In genomic region chr17:30207655-30208054, GRCh38 we compare ENCODE assay signal across 21 cellular contexts. TPM values are rescaled to one million over a fixed set of nuclear protein-coding genes. Genes with fewer than 3 reads are reported as not detected.
"Had no signal": no experiment of that assay in that cellular context is flagged by ENCODE, and none has a peak within 500 bp of the region (broad histone marks: within the 10 kb centered on the region; RNA-seq: fewer than 3 reads in every experiment).

No MANE protein-coding gene starts in this region.

- H3K27ac ChIP-seq: cardiac muscle cell, neutrophil, ovary, transverse colon, uterus had no signal

- H3K4me3 ChIP-seq: cardiac muscle cell, ovary, transverse colon, uterus had no signal

- H3K9me3 Mint-ChIP-seq: activated naive CD8-positive, alpha-beta T cell treated with anti-CD3 and anti-CD28 coated beads, Interleukin-2, amount 50 U/mL, for 24 hours; dendritic cell treated with granulocyte-macrophage colony-stimulating factor and Interleukin-4, amounts not matched to agents 40 ng/mL and 50 ng/mL, for 4 days; memory B cell; nephron; T-helper 1 cell treated with Interleukin-12 subunit alpha and Interleukin-12 subunit beta and Interleukin-4 antibody, amounts not matched to agents 30 μg/mL and 1 μg/mL, for 36 hours; WTC11 had no signal

- H3K27ac Mint-ChIP-seq: activated naive CD8-positive, alpha-beta T cell treated with anti-CD3 and anti-CD28 coated beads, Interleukin-2, amount 50 U/mL, for 24 hours; dendritic cell treated with granulocyte-macrophage colony-stimulating factor and Interleukin-4, amounts not matched to agents 40 ng/mL and 50 ng/mL, for 4 days; memory B cell; nephron; T-helper 1 cell treated with Interleukin-12 subunit alpha and Interleukin-12 subunit beta and Interleukin-4 antibody, amounts not matched to agents 30 μg/mL and 1 μg/mL, for 36 hours; WTC11 had no signal

- H3K4me1 Mint-ChIP-seq: memory B cell, nephron had no signal

- H3K4me3 Mint-ChIP-seq: activated naive CD8-positive, alpha-beta T cell treated with anti-CD3 and anti-CD28 coated beads, Interleukin-2, amount 50 U/mL, for 24 hours; dendritic cell treated with granulocyte-macrophage colony-stimulating factor and Interleukin-4, amounts not matched to agents 40 ng/mL and 50 ng/mL, for 4 days; memory B cell; nephron; T-helper 1 cell treated with Interleukin-12 subunit alpha and Interleukin-12 subunit beta and Interleukin-4 antibody, amounts not matched to agents 30 μg/mL and 1 μg/mL, for 36 hours; WTC11 had no signal

- H3K9me3 ChIP-seq: neutrophil, ovary, transverse colon, uterus had no signal

- ATAC-seq: activated naive CD8-positive, alpha-beta T cell treated with anti-CD3 and anti-CD28 coated beads, Interleukin-2, amount 50 U/mL, for 24 hours; esophagus mucosa; left cardiac atrium; right cardiac atrium; WTC11 had no signal

- H3K4me1 ChIP-seq: transverse colon, uterus had no signal

- H3K27me3 ChIP-seq: cardiac muscle cell, ovary, uterus had no signal

- H3K36me3 Mint-ChIP-seq: memory B cell, WTC11 had no signal

- H3K36me3 ChIP-seq: cardiac muscle cell, neutrophil, ovary, transverse colon, uterus had no signal

- DNase-seq: activated effector memory CD4-positive, alpha-beta T cell treated with anti-CD3 and anti-CD28 coated beads, Interleukin-2, amount 50 U/mL, for 16 hours; activated naive CD4-positive, alpha-beta T cell treated with anti-CD3 and anti-CD28 coated beads, Interleukin-2, amount 50 U/mL, for 16 hours; activated naive CD8-positive, alpha-beta T cell treated with anti-CD3 and anti-CD28 coated beads, Interleukin-2, amount 50 U/mL, for 24 hours; activated T-cell treated with anti-CD3 and anti-CD28 coated beads for 4 hours; effector memory CD4-positive, alpha-beta T cell; left cardiac atrium; ovary; right cardiac atrium; stimulated activated CD4-positive, alpha-beta T cell treated with anti-CD3 and anti-CD28 coated beads, Interleukin-1b, Interleukin-23, amount 100 ng/mL, for 48 hours; T1000; transverse colon; uterus had no signal

RNA-seq across cellular contexts. Expression of gene SLC6A4, which starts 27.8 kb away (rescaled TPM):
- total RNA-seq: endothelial cell of umbilical vein had no signal
- polyA plus RNA-seq: cardiac muscle cell had no signal
